In the genomic region with DNA sequence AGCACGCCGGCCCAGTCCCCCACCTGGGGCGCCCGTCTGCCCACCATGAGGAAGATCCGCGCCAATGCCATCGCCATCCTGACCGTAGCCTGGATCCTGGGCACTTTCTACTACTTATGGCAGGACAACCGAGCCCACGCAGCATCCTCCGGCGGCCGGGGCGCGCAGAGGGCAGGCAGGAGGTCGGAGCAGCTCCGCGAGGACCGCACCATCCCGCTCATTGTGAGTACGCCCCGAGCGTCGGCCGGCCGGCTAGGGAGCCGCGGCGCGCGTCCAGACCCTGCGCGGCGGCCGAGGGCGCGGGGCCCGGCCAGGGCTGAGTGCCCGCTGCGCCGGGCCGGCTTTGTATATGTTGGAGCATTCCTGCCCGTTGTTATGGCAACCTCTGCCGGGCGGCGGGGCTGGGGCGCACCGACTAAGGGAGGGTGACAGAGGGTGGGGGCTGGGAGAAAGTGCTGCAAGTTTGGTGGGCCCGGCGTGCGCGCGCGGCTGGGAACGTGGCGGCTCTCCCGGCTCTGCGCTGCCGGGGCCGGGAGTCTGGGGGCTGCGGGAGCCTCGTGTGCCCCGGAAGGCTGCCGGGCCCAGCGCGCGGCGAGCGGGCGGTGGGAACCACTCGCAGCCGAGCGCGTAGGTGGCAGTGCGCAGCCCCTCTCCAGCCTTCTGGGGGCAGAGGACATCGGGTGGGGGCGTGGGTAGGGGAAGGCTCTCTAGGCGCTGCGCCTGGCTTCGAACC, we compare ENCODE assay signal across 9 cellular contexts. TPM values are rescaled to one million over a fixed set of nuclear protein-coding genes. Genes with fewer than 3 reads are reported as not detected.
DNase-seq lines count a peak whose midpoint lies in the region; ATAC-seq and TF ChIP-seq lines count a peak whose summit lies in the region.
"Had no signal": no experiment of that assay in that cellular context is flagged by ENCODE, and none has a peak within 500 bp of the region (broad histone marks: within the 10 kb centered on the region; RNA-seq: fewer than 3 reads in every experiment).

No MANE protein-coding gene starts in this region.

- no peak overlapping the region for H3K27ac Mint-ChIP-seq in osteocyte (ENCODE audit: unreplicated experiment)

- no peak for ATAC-seq in GM21737 (IDR thresholded peaks at IDR 0.05; ENCODE audit: unreplicated experiment)

- H3K36me3 Mint-ChIP-seq in osteocyte (ENCODE audit: unreplicated experiment): no peaks in the 10 kb centered on the region

- peak; percentile 55 for DNase-seq in NCI-H2227 (lab: John Stamatoyannopoulos, UW; ENCODE audit: unreplicated experiment)
- DNase-seq in NCI-H2227 treated with DMSO at 0.1 percent for 48 hours (lab: John Stamatoyannopoulos, UW): no peak
- DNase-seq in SW480 (ENCODE audit: low spot score): peak; percentile 49
- DNase-seq in fibroblast of the aortic adventitia (ENCODE audit: low read depth): no peak
- no peak for DNase-seq in osteocyte (ENCODE audit: extremely low spot score, unreplicated experiment)
- no peak for DNase-seq in cerebellar cortex (ENCODE audit: low spot score)
- DNase-seq in SW 1271 (lab: John Stamatoyannopoulos, UW): no peak
- DNase-seq: DND-41 had no signal

- no peak for TF ChIP-seq CTCF in fibroblast of the aortic adventitia (IDR thresholded peaks at IDR 0.05; ENCODE audit: insufficient read depth, low read length)
- TF ChIP-seq CTCF in osteocyte (IDR thresholded peaks at IDR 0.05): no peak

- peak overlapping the region; percentile 71 for H3K4me3 ChIP-seq in fibroblast of the aortic adventitia (ENCODE audit: low read depth, low read length)

- H3K9me3 Mint-ChIP-seq in osteocyte (ENCODE audit: unreplicated experiment): no peaks in the 10 kb centered on the region

- H3K27me3 Mint-ChIP-seq in osteocyte (ENCODE audit: unreplicated experiment): peaks cover 6% of the 10 kb centered on the region

- peak overlapping the region; percentile 75 for H3K4me3 Mint-ChIP-seq in osteocyte (ENCODE audit: unreplicated experiment)

- peaks cover 23% of the 10 kb centered on the region for H3K4me1 Mint-ChIP-seq in osteocyte (ENCODE audit: unreplicated experiment)

RNA-seq across cellular contexts. Expression of a gene that starts 0.5 kb away (rescaled TPM):
- total RNA-seq in fibroblast of the aortic adventitia (ENCODE audit: low replicate concordance): 1.6 and 4.6 TPM in 2 replicates
- 2.6 and 3.1 TPM in 2 replicates for total RNA-seq in osteocyte

Comparison
In these comparisons a context has a peak if more than half of its experiments do, and no peak if none do; other contexts are left out.
1. DNase-seq: peak in NCI-H2227 (single experiment) and SW480 (single experiment); none in NCI-H2227 treated with DMSO at 0.1 percent for 48 hours (single experiment), fibroblast of the aortic adventitia (single experiment), osteocyte (single experiment), cerebellar cortex (single experiment) and SW 1271 (0 of 2).